Comparison of ENCODE assay signal across 12 cellular contexts in the genomic region with DNA sequence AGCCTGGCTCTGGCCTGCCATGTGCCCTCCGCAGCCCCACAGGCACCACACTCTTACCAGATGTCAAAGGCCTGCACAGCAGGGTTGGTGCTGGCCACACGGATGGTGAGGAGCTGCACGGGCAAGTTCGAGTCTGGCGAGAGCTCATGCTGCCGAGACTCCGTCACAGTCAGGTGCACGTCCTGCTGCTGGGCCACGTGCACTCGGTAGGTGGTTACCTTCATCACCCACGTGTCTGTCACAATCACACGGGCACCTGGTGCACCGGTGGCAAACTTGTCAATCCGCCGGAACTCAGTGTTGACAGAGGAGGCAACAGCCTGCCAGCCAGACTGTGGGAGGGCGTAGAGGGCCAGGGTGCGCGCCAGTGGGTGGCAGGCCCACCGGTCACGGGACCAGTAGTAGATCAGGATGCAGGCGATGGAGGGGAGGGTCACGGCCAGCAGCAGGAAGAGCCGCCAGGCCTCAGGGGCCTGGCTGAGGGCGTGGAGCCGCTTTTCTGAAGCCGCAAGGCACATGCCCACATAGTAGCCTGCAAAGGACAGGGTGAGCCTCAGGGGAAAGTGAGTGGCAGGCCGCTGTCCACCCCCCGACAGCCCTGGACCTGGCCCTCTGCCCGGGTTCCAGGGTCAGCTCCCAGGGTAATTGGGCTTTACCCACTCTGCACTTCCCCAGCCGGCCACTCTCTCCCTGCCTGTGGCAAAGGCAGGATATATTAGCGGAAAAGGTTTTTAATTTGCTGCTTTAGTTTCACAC. TPM values are rescaled to one million over a fixed set of nuclear protein-coding genes. Genes with fewer than 3 reads are reported as not detected.
A peak's percentile ranks its signal among the peaks of the same experiment; 100 is the strongest.
DNase-seq lines count a peak whose midpoint lies in the region; ATAC-seq, FAIRE-seq and TF ChIP-seq lines count a peak whose summit lies in the region.
"Had no signal": no experiment of that assay in that cellular context is flagged by ENCODE, and none has a peak within 500 bp of the region (broad histone marks: within the 10 kb centered on the region; RNA-seq: fewer than 3 reads in every experiment).

No MANE protein-coding gene starts in this region.

- no peaks in the 10 kb centered on the region for H3K27me3 Mint-ChIP-seq in MCF 10A (ENCODE audit: insufficient read depth, unreplicated experiment)

- no TSS peak for BruUV-seq in MCF 10A (replicated peaks; lab: Mats Ljungman, UMichigan)
- no TSS peak for BruUV-seq in mammary epithelial cell (replicated peaks; lab: Mats Ljungman, UMichigan)

- dilution Hi-C loops in mammary epithelial cell (cut with HindIII; ENCODE audit: low sequenced_read_pairs): no loop called here

- H2AFZ ChIP-seq in mammary epithelial cell (ENCODE audit: low read depth, low read length) (no peak overlapping the region), SU-DHL-6 (ENCODE audit: low read depth, low read length, severe bottlenecking) (no peak overlapping the region)

- in situ Hi-C loops in mammary epithelial cell (cut with MboI; ENCODE audit: low sequenced_read_pairs in 2 of 2): no loop called here

- 86% methylated on average over 27 of the region's 31 CpGs for WGBS in mammary epithelial cell (ENCODE audit: low coverage, missing lambda C conversion rate)

- H3K9me3 Mint-ChIP-seq in MCF 10A (ENCODE audit: unreplicated experiment): no peaks in the 10 kb centered on the region
- H3K9me3 Mint-ChIP-seq: CD8-positive, alpha-beta T cell had no signal

- H3K36me3 ChIP-seq in mammary epithelial cell (ENCODE audit: insufficient read depth, low read length) (no peaks in the 10 kb centered on the region), SU-DHL-6 (ENCODE audit: low read length) (no peaks in the 10 kb centered on the region; the same call in 1 of the 2 replicates), kidney (ENCODE audit: control insufficient read depth in 1 of 2, insufficient read depth in 2 of 2, low read length in 2 of 2) (no peaks in the 10 kb centered on the region), upper lobe of right lung (peaks cover 20% of the 10 kb centered on the region)

- H3K4me2 ChIP-seq in mammary epithelial cell (ENCODE audit: insufficient read depth, low read depth, low read length) (no peak overlapping the region), SU-DHL-6 (ENCODE audit: low read depth, low read length, poor library complexity, severe bottlenecking) (peak overlapping the region; percentile 19)

- no peak overlapping the region for H3K27ac Mint-ChIP-seq in MCF 10A (ENCODE audit: low read depth, unreplicated experiment)

- H3K9ac ChIP-seq in mammary epithelial cell (ENCODE audit: insufficient read depth, low read length) (no peak overlapping the region), SU-DHL-6 (ENCODE audit: low read length) (no peak overlapping the region), kidney (ENCODE audit: low read length in 2 of 2) (no peak overlapping the region)

- TF ChIP-seq CTCF in MCF 10A (IDR thresholded peaks at IDR 0.05; ENCODE audit: unreplicated experiment) (no peak), mammary epithelial cell (conservative IDR thresholded peaks at IDR 0.05 in 1 of 2, IDR thresholded peaks at IDR 0.05 in 1 of 2; ENCODE audit: extremely low read depth in 1 of 2, insufficient read depth in 1 of 2, low read depth in 1 of 2, low read length in 2 of 2) (no peak), SU-DHL-6 (IDR thresholded peaks at IDR 0.05; ENCODE audit: insufficient read depth, low read length, poor library complexity, severe bottlenecking) (no peak), kidney (IDR thresholded peaks at IDR 0.05; ENCODE audit: borderline replicate concordance, extremely low read depth, insufficient read depth) (no peak), upper lobe of right lung (IDR thresholded peaks at IDR 0.05) (no peak)

- H3K9me2 ChIP-seq in SU-DHL-6 (replicated peaks; ENCODE audit: insufficient read depth, low read length): no peaks in the 10 kb centered on the region

- no peaks in the 10 kb centered on the region for H3K9me3 ChIP-seq in mammary epithelial cell (replicated peaks; ENCODE audit: insufficient read depth, low read length)
- no peaks in the 10 kb centered on the region for H3K9me3 ChIP-seq in SU-DHL-6 (ENCODE audit: insufficient read depth, low read length)
- H3K9me3 ChIP-seq in kidney (ENCODE audit: control insufficient read depth in 1 of 2, low read length in 2 of 2): no peaks in the 10 kb centered on the region
- H3K9me3 ChIP-seq in upper lobe of right lung: no peaks in the 10 kb centered on the region

- FAIRE-seq in kidney (lab: Jason Lieb, UNC): no peak
- FAIRE-seq: keratinocyte had no signal

- CTCF ChIA-PET in MCF 10A (lab: Yijun Ruan, JAX): interaction anchor here (0.7 to 1.6 kb wide), 3 partner anchors 12 to 27 kb away, joined by 3 to 5 read pairs (median 3); no protein-coding TSS in a partner anchor
- CTCF ChIA-PET in mammary epithelial cell (lab: Charles Lee; ENCODE audit: low non-redundant PET): no interaction called here

- ATAC-seq in upper lobe of right lung: no peak
- no peak for ATAC-seq in HG03135 (IDR thresholded peaks at IDR 0.05; ENCODE audit: unreplicated experiment)
- ATAC-seq: CD8-positive, alpha-beta T cell had no signal

- H3K4me1 ChIP-seq in mammary epithelial cell (ENCODE audit: insufficient read depth, low read length): peaks cover 25% of the 10 kb centered on the region
- H3K4me1 ChIP-seq in kidney (ENCODE audit: control insufficient read depth in 1 of 2, insufficient read depth in 1 of 2, low read depth in 1 of 2, low read length in 2 of 2): peaks cover 0 to 29% of the 10 kb centered on the region in 2 donors
- peaks cover 40% of the 10 kb centered on the region for H3K4me1 ChIP-seq in upper lobe of right lung

- no peaks in the 10 kb centered on the region for H4K20me1 ChIP-seq in mammary epithelial cell (ENCODE audit: insufficient read depth, low read length)
- peaks cover 5% of the 10 kb centered on the region; the same call in 1 of the 2 replicates for H4K20me1 ChIP-seq in SU-DHL-6 (ENCODE audit: low read depth, low read length)

- H3K4me1 Mint-ChIP-seq in MCF 10A (ENCODE audit: insufficient read depth, unreplicated experiment): peaks cover 16% of the 10 kb centered on the region

- H3K79me2 ChIP-seq in mammary epithelial cell (ENCODE audit: insufficient read depth, low read length) (peaks cover 86% of the 10 kb centered on the region), SU-DHL-6 (ENCODE audit: insufficient read depth, low read length) (peaks cover 45% of the 10 kb centered on the region)

- intact Hi-C loops in MCF 10A (cut with micrococcal nuclease): no loop called here
- intact Hi-C loops in mammary epithelial cell (cut with micrococcal nuclease): no loop called here
- intact Hi-C loops in kidney (cut with DNase I): no loop called here
- intact Hi-C loops in upper lobe of right lung (cut with DNase I): no loop called here

- DNase-seq in MCF 10A (ENCODE audit: unreplicated experiment) (no peak), mammary epithelial cell (no peak), kidney (peak; percentile 70), upper lobe of right lung (peak; percentile 50), SHP77 treated with DMSO at 0.1 percent for 48 hours (lab: John Stamatoyannopoulos, UW) (no peak), dermis blood vessel endothelial cell (no peak)
- DNase-seq: CD8-positive, alpha-beta T cell; NCI-H1048; WERI-Rb-1 had no signal

- H3K36me3 Mint-ChIP-seq in MCF 10A (ENCODE audit: insufficient read depth, unreplicated experiment): peaks cover 10% of the 10 kb centered on the region

- H3F3A ChIP-seq in SU-DHL-6 (ENCODE audit: insufficient read depth): peaks cover 56% of the 10 kb centered on the region

- POLR2A ChIA-PET in MCF 10A (lab: Yijun Ruan, JAX): interaction anchor here (0.8 kb wide), 1 partner anchor 138 kb away, joined by 3 read pairs; no protein-coding TSS in a partner anchor

- peak overlapping the region; percentile 93 for H3K4me3 Mint-ChIP-seq in MCF 10A (ENCODE audit: unreplicated experiment)

- no peak overlapping the region for H3K4me3 ChIP-seq in mammary epithelial cell (replicated peaks in 1 of 3; ENCODE audit: insufficient read depth in 1 of 3, low read depth in 2 of 3, low read length in 3 of 3)
- no peak overlapping the region for H3K4me3 ChIP-seq in SU-DHL-6 (ENCODE audit: insufficient read depth, low read length, poor library complexity, severe bottlenecking)
- no peak overlapping the region for H3K4me3 ChIP-seq in kidney (ENCODE audit: low read length in 2 of 2)
- H3K4me3 ChIP-seq in upper lobe of right lung: no peak overlapping the region

- H3K27me3 ChIP-seq in mammary epithelial cell (ENCODE audit: insufficient read depth, low read length) (no peaks in the 10 kb centered on the region), SU-DHL-6 (ENCODE audit: low read length) (no peaks in the 10 kb centered on the region), upper lobe of right lung (no peaks in the 10 kb centered on the region)

- no peak overlapping the region for H3K27ac ChIP-seq in mammary epithelial cell (ENCODE audit: insufficient read depth, low read depth, low read length)
- H3K27ac ChIP-seq in SU-DHL-6 (ENCODE audit: low read depth, low read length): peak overlapping the region; percentile 85
- peak overlapping the region in 1 of 2 donors; percentile 43 for H3K27ac ChIP-seq in kidney (ENCODE audit: low read depth in 2 of 2, low read length in 2 of 2)
- H3K27ac ChIP-seq in upper lobe of right lung: no peak overlapping the region
- H3K27ac ChIP-seq: WERI-Rb-1 had no signal

RNA-seq across cellular contexts. Expression of gene TMEM129, which starts 2.9 kb away (rescaled TPM):
- total RNA-seq in MCF 10A (2022) (25.5 and 38.3 TPM in 2 replicates), mammary epithelial cell (10 to 100 TPM; 31.7 to 52.7 TPM), kidney (48.2 TPM), upper lobe of right lung (33.2 TPM), dermis blood vessel endothelial cell (34.7 and 44.8 TPM in 2 replicates)
- polyA plus RNA-seq in mammary epithelial cell (21.5 TPM), kidney (ENCODE audit: insufficient read depth, low read depth, low replicate concordance) (60.0 TPM)
- polyA minus RNA-seq in mammary epithelial cell: 15.1 TPM

RNA-seq across cellular contexts. Expression of gene TACC3, which starts 3.0 kb away (rescaled TPM):
- total RNA-seq in MCF 10A (2022): 53.0 and 69.8 TPM in 2 replicates
- 10 to 100 TPM in 1 of 2 donors, 1 to 10 TPM in 1; 2.3 to 73.0 TPM for total RNA-seq in mammary epithelial cell
- 46.9 TPM for polyA plus RNA-seq in mammary epithelial cell
- polyA minus RNA-seq in mammary epithelial cell: 103 TPM
- 12.2 TPM for total RNA-seq in kidney
- 4.9 TPM for polyA plus RNA-seq in kidney (ENCODE audit: insufficient read depth, low read depth, low replicate concordance)
- total RNA-seq in upper lobe of right lung: 13.3 TPM
- 13.4 and 34.2 TPM in 2 replicates for total RNA-seq in dermis blood vessel endothelial cell

RNA-seq across cellular contexts. Expression of gene SLBP, which starts 6.2 kb away (rescaled TPM):
- 37.1 and 43.5 TPM in 2 replicates for total RNA-seq in MCF 10A (2022)
- 10 to 100 TPM; 38.0 to 55.7 TPM for total RNA-seq in mammary epithelial cell
- 71.1 TPM for polyA plus RNA-seq in mammary epithelial cell
- 46.8 TPM for polyA minus RNA-seq in mammary epithelial cell
- total RNA-seq in kidney: 30.7 TPM
- polyA plus RNA-seq in kidney (ENCODE audit: insufficient read depth, low read depth, low replicate concordance): 42.8 TPM
- total RNA-seq in upper lobe of right lung: 32.8 TPM
- total RNA-seq in dermis blood vessel endothelial cell: 61.5 and 62.8 TPM in 2 replicates

RNA-seq across cellular contexts. Expression of gene FAM53A, which starts 34.2 kb away (rescaled TPM):
- total RNA-seq in MCF 10A (2022) (5.0 and 6.6 TPM in 2 replicates), mammary epithelial cell (1 to 10 TPM; 3.3 to 3.7 TPM), kidney (2.9 TPM), upper lobe of right lung (2.8 TPM), dermis blood vessel endothelial cell (1.1 and 2.4 TPM in 2 replicates)
- polyA plus RNA-seq in mammary epithelial cell (0.63 TPM), kidney (ENCODE audit: insufficient read depth, low read depth, low replicate concordance) (1.2 TPM)
- polyA minus RNA-seq in mammary epithelial cell: not detected

Comparison
In these comparisons a context has a peak if more than half of its experiments do, and no peak if none do; other contexts are left out.
1. DNase-seq: peak in kidney (single experiment) and upper lobe of right lung (single experiment); none in MCF 10A (single experiment), mammary epithelial cell (single experiment), SHP77 treated with DMSO at 0.1 percent for 48 hours (single experiment) and dermis blood vessel endothelial cell (single experiment).